11 cellular contexts compared by ENCODE assay signal in genomic region chrX:115234220-115234557, GRCh38. TPM values are rescaled to one million over a fixed set of nuclear protein-coding genes. Genes with fewer than 3 reads are reported as not detected.
DNase-seq lines count a peak whose midpoint lies in the region; ATAC-seq and TF ChIP-seq lines count a peak whose summit lies in the region.
"Had no signal": no experiment of that assay in that cellular context is flagged by ENCODE, and none has a peak within 500 bp of the region (broad histone marks: within the 10 kb centered on the region; RNA-seq: fewer than 3 reads in every experiment).

No MANE protein-coding gene starts in this region.

- no peak overlapping the region for H3K4me3 Mint-ChIP-seq in Caco-2 (ENCODE audit: unreplicated experiment)
- H3K4me3 Mint-ChIP-seq: activated CD4-positive, alpha-beta T cell treated with anti-CD3 and anti-CD28 coated beads, Interleukin-2, amount 10 ng/mL, durations not matched to agents 7 days and 5 days; stimulated activated naive CD8-positive, alpha-beta T cell treated with anti-CD3 and anti-CD28 coated beads, Interleukin-15, amount 100 ng/mL, for 72 hours had no signal

- in situ Hi-C loops in brain microvascular endothelial cell (cut with HindIII; ENCODE audit: low pct_ligation_motif_present, low sequenced_read_pairs), result no loop called here

- H3K36me3 ChIP-seq in H7 (replicated peaks; ENCODE audit: control insufficient read depth, insufficient read depth, low read length) (no peaks in the 10 kb centered on the region), brain microvascular endothelial cell (replicated peaks) (no peaks in the 10 kb centered on the region), Caco-2 (ENCODE audit: control insufficient read depth, insufficient read depth, low read length) (no peaks in the 10 kb centered on the region)

- no peak for ATAC-seq in GM19455 (IDR thresholded peaks at IDR 0.05; ENCODE audit: unreplicated experiment)
- ATAC-seq in GM19397 (IDR thresholded peaks at IDR 0.05; ENCODE audit: unreplicated experiment), result no peak
- ATAC-seq: stimulated activated naive CD8-positive, alpha-beta T cell treated with anti-CD3 and anti-CD28 coated beads, Interleukin-15, amount 100 ng/mL, for 72 hours had no signal

- no peak for DNase-seq in H7
- no peak for DNase-seq in brain microvascular endothelial cell
- peak; percentile 43 for DNase-seq in iris pigment epithelial cell (ENCODE audit: low read depth)
- DNase-seq in Caco-2, result no peak
- no peak for DNase-seq in activated gamma-delta T cell (lab: John Stamatoyannopoulos, UW)
- DNase-seq: activated CD4-positive, alpha-beta T cell treated with anti-CD3 and anti-CD28 coated beads, Interleukin-2, amount 10 ng/mL, durations not matched to agents 7 days and 5 days; amniotic stem cell; stimulated activated naive CD8-positive, alpha-beta T cell treated with anti-CD3 and anti-CD28 coated beads, Interleukin-15, amount 100 ng/mL, for 72 hours had no signal

- CTCF ChIA-PET in Caco-2 (lab: Charles Lee), result no interaction called here

- no TSS peak for BruUV-seq in Caco-2 (replicated peaks; lab: Mats Ljungman, UMichigan)

- H3K27ac ChIP-seq in brain microvascular endothelial cell (no peak overlapping the region), skin epidermis (no peak overlapping the region)

- intact Hi-C loops in Caco-2 (cut with micrococcal nuclease; ENCODE audit: unreplicated experiment), result no loop called here

- H3K9me3 Mint-ChIP-seq in Caco-2 (ENCODE audit: unreplicated experiment), result no peaks in the 10 kb centered on the region
- H3K9me3 Mint-ChIP-seq: activated CD4-positive, alpha-beta T cell treated with anti-CD3 and anti-CD28 coated beads, Interleukin-2, amount 10 ng/mL, durations not matched to agents 7 days and 5 days; stimulated activated naive CD8-positive, alpha-beta T cell treated with anti-CD3 and anti-CD28 coated beads, Interleukin-15, amount 100 ng/mL, for 72 hours had no signal

- H3K36me3 Mint-ChIP-seq in Caco-2 (ENCODE audit: insufficient read depth, unreplicated experiment), result no peaks in the 10 kb centered on the region

- peaks cover 6% of the 10 kb centered on the region; the same call in 1 of the 2 replicates for H3K27me3 ChIP-seq in H7 (ENCODE audit: control insufficient read depth, insufficient read depth, low read length)
- peaks cover 2% of the 10 kb centered on the region for H3K27me3 ChIP-seq in brain microvascular endothelial cell (replicated peaks)
- no peaks in the 10 kb centered on the region for H3K27me3 ChIP-seq in Caco-2 (replicated peaks; ENCODE audit: control insufficient read depth, insufficient read depth, low read length)

- no peaks in the 10 kb centered on the region for H3K4me1 Mint-ChIP-seq in Caco-2 (ENCODE audit: low read depth, unreplicated experiment)
- H3K4me1 Mint-ChIP-seq: activated CD4-positive, alpha-beta T cell treated with anti-CD3 and anti-CD28 coated beads, Interleukin-2, amount 10 ng/mL, durations not matched to agents 7 days and 5 days; stimulated activated naive CD8-positive, alpha-beta T cell treated with anti-CD3 and anti-CD28 coated beads, Interleukin-15, amount 100 ng/mL, for 72 hours had no signal

- peaks cover 3% of the 10 kb centered on the region for H3K27me3 Mint-ChIP-seq in Caco-2 (ENCODE audit: insufficient read depth, unreplicated experiment)

- POLR2A ChIA-PET in Caco-2 (lab: Charles Lee), result no interaction called here

- H3K4me1 ChIP-seq in Caco-2, result no peaks in the 10 kb centered on the region

- H3K9me3 ChIP-seq in Caco-2, result no peaks in the 10 kb centered on the region

- TF ChIP-seq CTCF in brain microvascular endothelial cell (IDR thresholded peaks at IDR 0.05; ENCODE audit: low read depth, low read length, missing control alignments), result no peak
- no peak for TF ChIP-seq CTCF in Caco-2 (IDR thresholded peaks at IDR 0.05; ENCODE audit: insufficient read depth in 1 of 2, low read depth in 1 of 2, low read length in 1 of 2, severe bottlenecking in 1 of 2, unreplicated experiment in 1 of 2)

- peak overlapping the region; percentile 71 for H3K4me3 ChIP-seq in H7 (ENCODE audit: insufficient read depth, low read depth, low read length)
- H3K4me3 ChIP-seq in brain microvascular endothelial cell (ENCODE audit: low read depth, low read length), result peak overlapping the region; percentile 70
- H3K4me3 ChIP-seq in skin epidermis, result peak overlapping the region in 4 of 7 experiments; percentile 25 to 39 (median 37)
- H3K4me3 ChIP-seq in Caco-2 (ENCODE audit: low read depth, low read length), result no peak overlapping the region

- no peak overlapping the region for H3K27ac Mint-ChIP-seq in Caco-2 (ENCODE audit: unreplicated experiment)
- H3K27ac Mint-ChIP-seq: activated CD4-positive, alpha-beta T cell treated with anti-CD3 and anti-CD28 coated beads, Interleukin-2, amount 10 ng/mL, durations not matched to agents 7 days and 5 days; stimulated activated naive CD8-positive, alpha-beta T cell treated with anti-CD3 and anti-CD28 coated beads, Interleukin-15, amount 100 ng/mL, for 72 hours had no signal

RNA-seq across cellular contexts. Expression of gene LRCH2, which starts 0.3 kb away (rescaled TPM):
- total RNA-seq in H7 (2014; rRNA removed; shearing (Covaris generic)), result 4.5 and 7.5 TPM in 2 replicates
- total RNA-seq in Caco-2 (2022), result 0.18 and 0.19 TPM in 2 replicates
- total RNA-seq: activated CD4-positive, alpha-beta T cell treated with anti-CD3 and anti-CD28 coated beads, Interleukin-2, amount 10 ng/mL, durations not matched to agents 7 days and 5 days had no signal

RNA-seq across cellular contexts. Expression of gene RBMXL3, which starts 45.0 kb away (rescaled TPM):
- not detected in 2 replicates for total RNA-seq in H7 (2014; rRNA removed; shearing (Covaris generic))
- not detected in 2 replicates for total RNA-seq in Caco-2 (2022)
- total RNA-seq: activated CD4-positive, alpha-beta T cell treated with anti-CD3 and anti-CD28 coated beads, Interleukin-2, amount 10 ng/mL, durations not matched to agents 7 days and 5 days had no signal

RNA-seq across cellular contexts. Expression of gene LUZP4, which starts 55.3 kb away (rescaled TPM):
- 0.33 TPM in 1 of 2 replicates, not detected in the other for total RNA-seq in H7 (2014; rRNA removed; shearing (Covaris generic))
- not detected in 2 replicates for total RNA-seq in Caco-2 (2022)
- total RNA-seq: activated CD4-positive, alpha-beta T cell treated with anti-CD3 and anti-CD28 coated beads, Interleukin-2, amount 10 ng/mL, durations not matched to agents 7 days and 5 days had no signal
